ENCODE assay signal across 9 cellular contexts in the genomic region with DNA sequence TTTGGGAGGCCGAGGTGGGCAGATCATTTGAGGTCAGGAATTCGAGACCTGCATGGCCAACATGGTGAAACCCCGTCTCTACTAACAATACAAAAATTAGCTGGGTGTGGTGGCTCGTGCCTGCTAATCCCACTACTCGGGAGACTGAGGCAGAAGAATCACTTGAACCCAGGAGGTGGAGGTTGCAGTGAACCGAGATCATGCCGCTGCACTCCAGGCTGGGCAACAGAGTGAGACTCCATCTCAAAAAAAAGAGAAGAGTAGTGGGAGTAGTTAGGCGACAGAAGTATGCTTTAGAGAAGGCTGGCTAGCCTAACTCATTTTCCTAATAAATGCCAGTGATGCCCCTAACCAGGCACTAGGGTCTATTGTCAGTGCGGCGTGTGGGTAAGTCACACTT. TPM values are rescaled to one million over a fixed set of nuclear protein-coding genes. Genes with fewer than 3 reads are reported as not detected.
DNase-seq lines count a peak whose midpoint lies in the region; ATAC-seq, FAIRE-seq and TF ChIP-seq lines count a peak whose summit lies in the region.
"Not testable (repeated sequence)": the region's sequence is repeated elsewhere in the genome, so short reads cannot be mapped to it uniquely, and the experiment has no call there.
"Had no signal": no experiment of that assay in that cellular context is flagged by ENCODE, and none has a peak within 500 bp of the region (broad histone marks: within the 10 kb centered on the region; RNA-seq: fewer than 3 reads in every experiment).

No MANE protein-coding gene starts in this region.

- not testable (repeated sequence) for TF ChIP-seq CTCF in CD8-positive, alpha-beta T cell (IDR thresholded peaks at IDR 0.05); PC-9 (conservative IDR thresholded peaks at IDR 0.05); astrocyte (IDR thresholded peaks at IDR 0.05; ENCODE audit: insufficient read depth, low read depth, low read length); fibroblast of lung (conservative IDR thresholded peaks at IDR 0.05 in 1 of 2, IDR thresholded peaks at IDR 0.05 in 1 of 2; ENCODE audit: low read depth in 1 of 2, low read length in 2 of 2); thoracic aorta (IDR thresholded peaks at IDR 0.05)

- intact Hi-C loops in CD8-positive, alpha-beta T cell (cut with DNase I, micrococcal nuclease), result loop anchor here in 1 of 2 experiments (2.0 to 5.0 kb wide), 2 partner anchors 48 to 373 kb away; no protein-coding TSS in a partner anchor
- intact Hi-C loops in PC-9 (cut with micrococcal nuclease; ENCODE audit: unreplicated experiment), result not testable (repeated sequence)

- not testable (repeated sequence) for H3K9me2 ChIP-seq in PC-9 (ENCODE audit: insufficient read depth)

- peaks cover 33% of the 10 kb centered on the region for H3K79me2 ChIP-seq in PC-9 (ENCODE audit: low read depth)
- not testable (repeated sequence) for H3K79me2 ChIP-seq in astrocyte (ENCODE audit: insufficient read depth, low read length); fibroblast of lung (ENCODE audit: control insufficient read depth, insufficient read depth, low read length)

- ATAC-seq in CD8-positive, alpha-beta T cell; T-helper 17 cell; activated T-helper 17 cell treated with anti-CD3 and anti-CD28 coated beads, Interleukin-2, amount 50 U/mL, for 72 hours (replicated peaks); naive thymus-derived CD8-positive, alpha-beta T cell; thoracic aorta (ENCODE audit: insufficient number of reproducible peaks, low FRiP score, low read depth): not testable (repeated sequence)

- H3K4me1 Mint-ChIP-seq in CD8-positive, alpha-beta T cell (ENCODE audit: low read depth), result peaks cover 23% of the 10 kb centered on the region
- peaks cover 10% of the 10 kb centered on the region for H3K4me1 Mint-ChIP-seq in T-helper 17 cell
- peaks cover 12% of the 10 kb centered on the region for H3K4me1 Mint-ChIP-seq in activated T-helper 17 cell treated with anti-CD3 and anti-CD28 coated beads, Interleukin-2, amount 50 U/mL, for 72 hours
- peaks cover 22% of the 10 kb centered on the region for H3K4me1 Mint-ChIP-seq in astrocyte (ENCODE audit: low read depth, unreplicated experiment)
- peaks cover 7 to 23% (median 20%) of the 10 kb centered on the region in 4 donors for H3K4me1 Mint-ChIP-seq in naive thymus-derived CD8-positive, alpha-beta T cell

- not testable (repeated sequence) for H3K27me3 Mint-ChIP-seq in CD8-positive, alpha-beta T cell (ENCODE audit: low read depth); T-helper 17 cell; activated T-helper 17 cell treated with anti-CD3 and anti-CD28 coated beads, Interleukin-2, amount 50 U/mL, for 72 hours; astrocyte (ENCODE audit: low read depth, unreplicated experiment); naive thymus-derived CD8-positive, alpha-beta T cell

- TSS peak; percentile 32 for BruUV-seq in PC-9 (replicated peaks; lab: Mats Ljungman, UMichigan)

- H3K4me3 ChIP-seq in CD8-positive, alpha-beta T cell (ENCODE audit: low read depth, low read length); PC-9; astrocyte (ENCODE audit: insufficient read depth, low read depth, low read length); fibroblast of lung (replicated peaks in 1 of 4; ENCODE audit: control extremely low read depth in 1 of 4, insufficient read depth in 1 of 4, low read depth in 3 of 4, low read length in 4 of 4); thoracic aorta: not testable (repeated sequence)

- H3F3A ChIP-seq in PC-9 (ENCODE audit: insufficient read depth, low read depth), result peaks cover 71% of the 10 kb centered on the region

- peak overlapping the region; percentile 35 for H3K9ac ChIP-seq in astrocyte (ENCODE audit: low read length)
- H3K9ac ChIP-seq in fibroblast of lung (ENCODE audit: insufficient read depth, low read length), result not testable (repeated sequence)

- POLR2A ChIA-PET in CD8-positive, alpha-beta T cell (lab: Charles Lee); PC-9 (lab: Charles Lee; ENCODE audit: unreplicated experiment); naive thymus-derived CD8-positive, alpha-beta T cell (lab: Charles Lee): not testable (repeated sequence)

- H3K36me3 ChIP-seq in CD8-positive, alpha-beta T cell (ENCODE audit: insufficient read depth, low read length); astrocyte (ENCODE audit: insufficient read depth, low read length); fibroblast of lung (ENCODE audit: control insufficient read depth, insufficient read depth, low read length); thoracic aorta: not testable (repeated sequence)
- peaks cover 28% of the 10 kb centered on the region for H3K36me3 ChIP-seq in PC-9 (ENCODE audit: low read depth)

- not testable (repeated sequence) for H3K4me1 ChIP-seq in CD8-positive, alpha-beta T cell (ENCODE audit: insufficient read depth, low read length)
- peaks cover 76% of the 10 kb centered on the region for H3K4me1 ChIP-seq in PC-9 (replicated peaks; ENCODE audit: insufficient read depth)
- H3K4me1 ChIP-seq in astrocyte (ENCODE audit: insufficient read depth, low read length), result peaks cover 32% of the 10 kb centered on the region
- peaks cover 10% of the 10 kb centered on the region for H3K4me1 ChIP-seq in fibroblast of lung (ENCODE audit: control insufficient read depth, extremely low read depth, insufficient read depth, low read length)
- H3K4me1 ChIP-seq in thoracic aorta (ENCODE audit: control insufficient read depth in 1 of 2, low read depth in 2 of 2), result peaks cover 0 to 26% of the 10 kb centered on the region in 2 donors

- H3K4me3 Mint-ChIP-seq in CD8-positive, alpha-beta T cell; astrocyte (ENCODE audit: unreplicated experiment); naive thymus-derived CD8-positive, alpha-beta T cell: not testable (repeated sequence)
- peak overlapping the region; percentile 49 for H3K4me3 Mint-ChIP-seq in T-helper 17 cell
- peak overlapping the region; percentile 5 for H3K4me3 Mint-ChIP-seq in activated T-helper 17 cell treated with anti-CD3 and anti-CD28 coated beads, Interleukin-2, amount 50 U/mL, for 72 hours

- DNase-seq in CD8-positive, alpha-beta T cell; PC-9; T-helper 17 cell; astrocyte (ENCODE audit: low read depth); fibroblast of lung (ENCODE audit: low read depth in 2 of 2); naive thymus-derived CD8-positive, alpha-beta T cell; thoracic aorta (ENCODE audit: low spot score): not testable (repeated sequence)

- CTCF ChIA-PET in CD8-positive, alpha-beta T cell (lab: Charles Lee); PC-9 (lab: Charles Lee): not testable (repeated sequence)

- not testable (repeated sequence) for H2AFZ ChIP-seq in PC-9; astrocyte (ENCODE audit: low read depth, low read length); fibroblast of lung (ENCODE audit: low read length)

- not testable (repeated sequence) for H3K27me3 ChIP-seq in CD8-positive, alpha-beta T cell (ENCODE audit: insufficient read depth, low read length); PC-9 (ENCODE audit: insufficient read depth, low read depth); astrocyte (ENCODE audit: insufficient read depth, low read length); fibroblast of lung (ENCODE audit: control insufficient read depth, insufficient read depth, low read length); thoracic aorta (replicated peaks; ENCODE audit: insufficient read depth)

- H3K9me3 ChIP-seq in CD8-positive, alpha-beta T cell (ENCODE audit: low read length); PC-9 (ENCODE audit: insufficient read depth, low read depth); T-helper 17 cell (ENCODE audit: control insufficient read depth, low read length, poor library complexity, severe bottlenecking); astrocyte (ENCODE audit: insufficient read depth, low read depth, low read length); fibroblast of lung (ENCODE audit: control insufficient read depth, insufficient read depth, low read depth, low read length); thoracic aorta: not testable (repeated sequence)

- peak overlapping the region; percentile 62 for H3K27ac Mint-ChIP-seq in CD8-positive, alpha-beta T cell
- peak overlapping the region; percentile 11 for H3K27ac Mint-ChIP-seq in T-helper 17 cell
- H3K27ac Mint-ChIP-seq in activated T-helper 17 cell treated with anti-CD3 and anti-CD28 coated beads, Interleukin-2, amount 50 U/mL, for 72 hours, result peak overlapping the region; percentile 61
- not testable (repeated sequence) for H3K27ac Mint-ChIP-seq in astrocyte (ENCODE audit: unreplicated experiment)
- peak overlapping the region in 8 of 10 donors; percentile 36 to 83 (median 78) for H3K27ac Mint-ChIP-seq in naive thymus-derived CD8-positive, alpha-beta T cell

- not testable (repeated sequence) for H3K27ac ChIP-seq in CD8-positive, alpha-beta T cell (ENCODE audit: low read depth, low read length)
- H3K27ac ChIP-seq in PC-9, result peak overlapping the region; percentile 99
- H3K27ac ChIP-seq in astrocyte (ENCODE audit: low read depth, low read length), result peak overlapping the region; percentile 72
- H3K27ac ChIP-seq in fibroblast of lung (ENCODE audit: insufficient read depth, low read length), result peak overlapping the region; percentile 81
- H3K27ac ChIP-seq in thoracic aorta, result peak overlapping the region; percentile 51 to 60

- H3K4me2 ChIP-seq in PC-9, result peak overlapping the region; percentile 71
- H3K4me2 ChIP-seq in astrocyte (ENCODE audit: low read length), result peak overlapping the region; percentile 44
- H3K4me2 ChIP-seq in fibroblast of lung (ENCODE audit: extremely low read depth, insufficient read depth, low read length), result not testable (repeated sequence)

- FAIRE-seq in astrocyte (lab: Jason Lieb, UNC), result not testable (repeated sequence)

- H3K9me3 Mint-ChIP-seq in CD8-positive, alpha-beta T cell; activated T-helper 17 cell treated with anti-CD3 and anti-CD28 coated beads, Interleukin-2, amount 50 U/mL, for 72 hours; astrocyte (ENCODE audit: unreplicated experiment); naive thymus-derived CD8-positive, alpha-beta T cell: not testable (repeated sequence)

- not testable (repeated sequence) for H4K20me1 ChIP-seq in PC-9 (ENCODE audit: insufficient read depth); astrocyte (ENCODE audit: insufficient read depth, low read length); fibroblast of lung (ENCODE audit: control insufficient read depth, extremely low read depth, insufficient read depth, low read length)

- not testable (repeated sequence) for H3K36me3 Mint-ChIP-seq in CD8-positive, alpha-beta T cell; T-helper 17 cell (ENCODE audit: low read depth); naive thymus-derived CD8-positive, alpha-beta T cell
- peaks cover 23% of the 10 kb centered on the region for H3K36me3 Mint-ChIP-seq in activated T-helper 17 cell treated with anti-CD3 and anti-CD28 coated beads, Interleukin-2, amount 50 U/mL, for 72 hours (ENCODE audit: low read depth)
- H3K36me3 Mint-ChIP-seq in astrocyte (ENCODE audit: low read depth, unreplicated experiment), result peaks cover 12% of the 10 kb centered on the region

RNA-seq across cellular contexts. Expression of gene DDX47, which starts 26.3 kb away (rescaled TPM):
- total RNA-seq in CD8-positive, alpha-beta T cell, result 100 to 1,000 TPM; 173 to 174 TPM
- 192 and 196 TPM in 2 replicates for total RNA-seq in PC-9 (2021)
- 100 to 1,000 TPM; 135 to 141 TPM for total RNA-seq in T-helper 17 cell
- 10 to 100 TPM; 90.0 to 90.4 TPM for total RNA-seq in activated T-helper 17 cell treated with anti-CD3 and anti-CD28 coated beads, Interleukin-2, amount 50 U/mL, for 72 hours
- 54.6 and 62.1 TPM in 2 replicates for total RNA-seq in astrocyte
- total RNA-seq in fibroblast of lung, result 41.9 and 46.2 TPM in 2 replicates
- 83.2 and 113 TPM in 2 replicates for polyA plus RNA-seq in fibroblast of lung
- 46.6 and 59.9 TPM in 2 replicates for polyA plus RNA-seq in fibroblast of lung (2012)
- polyA minus RNA-seq in fibroblast of lung (ENCODE audit: low replicate concordance), result 24.9 and 64.0 TPM in 2 replicates
- total RNA-seq in naive thymus-derived CD8-positive, alpha-beta T cell, result 10 to 100 TPM; 84.6 to 93.6 TPM
- polyA plus RNA-seq in naive thymus-derived CD8-positive, alpha-beta T cell, result 10 to 100 TPM; 61.0 to 77.1 (median 62.7) TPM
- 10 to 100 TPM; 43.5 to 51.1 TPM for total RNA-seq in thoracic aorta

RNA-seq across cellular contexts. Expression of gene GPRC5A, which starts 51.9 kb away (rescaled TPM):
- not detected for total RNA-seq in CD8-positive, alpha-beta T cell
- total RNA-seq in PC-9 (2021), result 468 and 642 TPM in 2 replicates
- total RNA-seq in T-helper 17 cell, result under 1 TPM; 0.02 to 0.26 TPM
- total RNA-seq in activated T-helper 17 cell treated with anti-CD3 and anti-CD28 coated beads, Interleukin-2, amount 50 U/mL, for 72 hours, result 1 to 10 TPM in 1 of 2 donors, under 1 TPM in 1; 0.99 to 2.9 TPM
- total RNA-seq in astrocyte, result 4.2 and 12.5 TPM in 2 replicates
- 2.3 and 4.8 TPM in 2 replicates for total RNA-seq in fibroblast of lung
- 46.8 and 83.8 TPM in 2 replicates for polyA plus RNA-seq in fibroblast of lung
- 19.1 and 34.8 TPM in 2 replicates for polyA plus RNA-seq in fibroblast of lung (2012)
- 139 and 200 TPM in 2 replicates for polyA minus RNA-seq in fibroblast of lung (ENCODE audit: low replicate concordance)
- total RNA-seq in naive thymus-derived CD8-positive, alpha-beta T cell, result not detected
- polyA plus RNA-seq in naive thymus-derived CD8-positive, alpha-beta T cell, result not detected
- total RNA-seq in thoracic aorta, result 100 to 1,000 TPM in 1 of 2 donors, 10 to 100 TPM in 1; 42.8 to 123 TPM
- polyA plus RNA-seq: IgD-negative memory B cell had no signal

RNA-seq across cellular contexts. Expression of gene APOLD1, which starts 54.0 kb away (rescaled TPM):
- total RNA-seq in CD8-positive, alpha-beta T cell, result 1 to 10 TPM; 1.9 to 2.0 TPM
- 23.3 and 24.9 TPM in 2 replicates for total RNA-seq in PC-9 (2021)
- total RNA-seq in T-helper 17 cell, result 1 to 10 TPM; 3.1 to 5.1 TPM
- total RNA-seq in activated T-helper 17 cell treated with anti-CD3 and anti-CD28 coated beads, Interleukin-2, amount 50 U/mL, for 72 hours, result 10 to 100 TPM in 1 of 2 donors, 1 to 10 TPM in 1; 8.7 to 42.2 TPM
- total RNA-seq in astrocyte, result 0.38 and 0.70 TPM in 2 replicates
- 1.5 and 3.1 TPM in 2 replicates for total RNA-seq in fibroblast of lung
- 2.7 and 3.2 TPM in 2 replicates for polyA plus RNA-seq in fibroblast of lung
- 2.2 and 2.3 TPM in 2 replicates for polyA plus RNA-seq in fibroblast of lung (2012)
- 1.6 and 2.0 TPM in 2 replicates for polyA minus RNA-seq in fibroblast of lung (ENCODE audit: low replicate concordance)
- total RNA-seq in naive thymus-derived CD8-positive, alpha-beta T cell, result 1 to 10 TPM; 2.5 to 4.3 TPM
- 1 to 10 TPM in 1 of 3 donors, under 1 TPM in 2; 0.14 to 1.4 (median 0.54) TPM for polyA plus RNA-seq in naive thymus-derived CD8-positive, alpha-beta T cell
- total RNA-seq in thoracic aorta, result 10 to 100 TPM; 38.4 to 70.7 TPM
